In the genomic region with DNA sequence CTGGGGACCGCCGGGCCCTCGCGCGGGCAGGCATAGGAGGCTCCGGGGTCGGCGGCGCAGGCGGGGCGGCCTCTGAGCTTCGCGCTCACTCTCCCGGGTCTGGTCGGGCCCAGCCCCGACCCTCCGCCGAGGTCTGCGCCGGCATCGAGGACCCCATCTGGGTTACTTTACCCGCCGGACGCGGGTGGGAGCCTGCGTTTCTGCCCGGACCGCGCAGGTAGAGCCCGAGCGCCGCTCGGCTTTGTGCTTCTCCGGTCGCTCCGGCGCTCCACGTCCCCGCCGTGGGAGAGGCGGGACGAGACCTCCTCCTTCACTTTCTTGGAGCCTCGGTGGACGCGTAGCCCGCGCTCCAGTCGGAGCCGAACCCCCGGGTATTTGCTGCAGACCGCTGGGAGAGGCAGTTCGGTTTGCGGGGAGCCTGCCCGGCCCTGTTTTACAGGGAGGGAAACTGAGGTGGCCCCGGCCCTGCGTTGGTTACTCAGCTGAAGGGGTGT, we compare ENCODE assay signal across 8 cellular contexts.
A peak's percentile ranks its signal among the peaks of the same experiment; 100 is the strongest.
DNase-seq lines count a peak whose midpoint lies in the region; ATAC-seq and TF ChIP-seq lines count a peak whose summit lies in the region.

No MANE protein-coding gene starts in this region.

- H3K9me3 ChIP-seq in gastroesophageal sphincter, result no peaks in the 10 kb centered on the region

- no peak for TF ChIP-seq EP300 in gastroesophageal sphincter (IDR thresholded peaks at IDR 0.05)

- TF ChIP-seq CTCF in GM12865 (IDR thresholded peaks at IDR 0.05; ENCODE audit: insufficient read depth, low read depth, low read length, missing control alignments) (no peak), VCaP (conservative IDR thresholded peaks at IDR 0.05) (no peak), gastroesophageal sphincter (IDR thresholded peaks at IDR 0.05) (no peak), retinal pigment epithelial cell (conservative IDR thresholded peaks at IDR 0.05; ENCODE audit: low read depth, low read length) (no peak)

- H3K27ac ChIP-seq in VCaP, result peak overlapping the region; percentile 42; the same call in 1 of the 2 replicates
- H3K27ac ChIP-seq in gastroesophageal sphincter, result peak overlapping the region in 1 of 4 donors; percentile 69

- ATAC-seq in gastroesophageal sphincter (peak; percentile 30), HG03432 (IDR thresholded peaks at IDR 0.05; ENCODE audit: unreplicated experiment) (no peak), HG03108 (IDR thresholded peaks at IDR 0.05; ENCODE audit: unreplicated experiment) (no peak), HG02678 (IDR thresholded peaks at IDR 0.05; ENCODE audit: unreplicated experiment) (no peak)

- H3K27me3 ChIP-seq in gastroesophageal sphincter, result peaks cover 63% of the 10 kb centered on the region

- DNase-seq in GM12865 (ENCODE audit: low read depth) (peak; percentile 21), retinal pigment epithelial cell (ENCODE audit: low read depth) (no peak), NCI-H1092 (lab: John Stamatoyannopoulos, UW) (no peak)

- H3K4me3 ChIP-seq in GM12865 (ENCODE audit: low read depth, low read length) (peak overlapping the region; percentile 66), gastroesophageal sphincter (peak overlapping the region; percentile 28 to 66), retinal pigment epithelial cell (ENCODE audit: low read length) (peak overlapping the region; percentile 52)

- peaks cover 0 to 24% (median 3%) of the 10 kb centered on the region in 3 donors for H3K4me1 ChIP-seq in gastroesophageal sphincter

- no peak for TF ChIP-seq POLR2A in gastroesophageal sphincter (IDR thresholded peaks at IDR 0.05)

- WGBS in gastroesophageal sphincter (ENCODE audit: low coverage in 1 of 2), 2 donors, result no CpG with 5 or more reads among the region's 56 CpGs

- H3K36me3 ChIP-seq in gastroesophageal sphincter, result no peaks in the 10 kb centered on the region
